In genomic region chr5:56322592-56322991, GRCh38 we compare ENCODE assay signal across 18 cellular contexts.
DNase-seq lines count a peak whose midpoint lies in the region; ATAC-seq and TF ChIP-seq lines count a peak whose summit lies in the region.
"Had no signal": no experiment of that assay in that cellular context is flagged by ENCODE, and none has a peak within 500 bp of the region (broad histone marks: within the 10 kb centered on the region; RNA-seq: fewer than 3 reads in every experiment).

No MANE protein-coding gene starts in this region.

- peak overlapping the region in 2 of 3 donors; percentile 67 to 84 for H3K27ac Mint-ChIP-seq in CD4-positive, CD25-positive, alpha-beta regulatory T cell
- H3K27ac Mint-ChIP-seq in T-helper 17 cell (peak overlapping the region; percentile 94), neural crest cell (ENCODE audit: unreplicated experiment) (peak overlapping the region; percentile 4)
- peak overlapping the region; percentile 70 for H3K27ac Mint-ChIP-seq in stimulated activated memory B cell treated with anti-CD40 and anti-IgM and Interleukin-4, amounts not matched to agents 10 μg/mL and 1 μg/mL and 100 μg/mL, for 72 hours
- H3K27ac Mint-ChIP-seq: CD14-positive monocyte; CD8-positive, alpha-beta T cell; GM23338 had no signal

- no peak for ATAC-seq in CD4-positive, CD25-positive, alpha-beta regulatory T cell (ENCODE audit: low read depth in 2 of 2)
- ATAC-seq in T-helper 17 cell (no peak), HG03439 (IDR thresholded peaks at IDR 0.05; ENCODE audit: unreplicated experiment) (no peak), GM19324 (IDR thresholded peaks at IDR 0.05; ENCODE audit: low FRiP score, unreplicated experiment) (no peak)
- ATAC-seq in stimulated activated memory B cell treated with anti-CD40 and anti-IgM and Interleukin-4, amounts not matched to agents 10 μg/mL and 1 μg/mL and 100 μg/mL, for 72 hours = no peak
- ATAC-seq: CD8-positive, alpha-beta T cell; GM23338 had no signal

- H3K4me1 Mint-ChIP-seq in CD4-positive, CD25-positive, alpha-beta regulatory T cell = peaks cover 4 to 77% (median 42%) of the 10 kb centered on the region in 4 donors
- H3K4me1 Mint-ChIP-seq in T-helper 17 cell (peaks cover 46% of the 10 kb centered on the region), neural crest cell (peaks cover 24% of the 10 kb centered on the region)
- peaks cover 52% of the 10 kb centered on the region for H3K4me1 Mint-ChIP-seq in stimulated activated memory B cell treated with anti-CD40 and anti-IgM and Interleukin-4, amounts not matched to agents 10 μg/mL and 1 μg/mL and 100 μg/mL, for 72 hours
- H3K4me1 Mint-ChIP-seq: GM23338 had no signal

- peaks cover 25% of the 10 kb centered on the region for H3K4me1 ChIP-seq in CD4-positive, CD25-positive, alpha-beta regulatory T cell (ENCODE audit: control insufficient read depth, insufficient read depth, low read length, poor library complexity, severe bottlenecking)

- no peak overlapping the region for H3K4me3 ChIP-seq in CD4-positive, CD25-positive, alpha-beta regulatory T cell (ENCODE audit: low read depth, low read length)
- H3K4me3 ChIP-seq: BLaER1, GM23338 had no signal

- no peaks in the 10 kb centered on the region for H3K9me3 Mint-ChIP-seq in CD4-positive, CD25-positive, alpha-beta regulatory T cell
- H3K9me3 Mint-ChIP-seq in neural crest cell = no peaks in the 10 kb centered on the region
- H3K9me3 Mint-ChIP-seq in stimulated activated memory B cell treated with anti-CD40 and anti-IgM and Interleukin-4, amounts not matched to agents 10 μg/mL and 1 μg/mL and 100 μg/mL, for 72 hours = no peaks in the 10 kb centered on the region
- H3K9me3 Mint-ChIP-seq: CD8-positive, alpha-beta T cell; GM23338 had no signal

- no peak overlapping the region for H3K27ac ChIP-seq in CD4-positive, CD25-positive, alpha-beta regulatory T cell (ENCODE audit: insufficient read depth, low read length, poor library complexity, severe bottlenecking)
- H3K27ac ChIP-seq: HL-60 had no signal

- H3K36me3 ChIP-seq in CD4-positive, CD25-positive, alpha-beta regulatory T cell (ENCODE audit: control insufficient read depth, insufficient read depth, low read length) = no peaks in the 10 kb centered on the region
- H3K36me3 ChIP-seq: BLaER1 had no signal

- no peaks in the 10 kb centered on the region for H3K27me3 ChIP-seq in CD4-positive, CD25-positive, alpha-beta regulatory T cell (ENCODE audit: control insufficient read depth, insufficient read depth, low read length)
- H3K27me3 ChIP-seq: BLaER1 had no signal

- no peaks in the 10 kb centered on the region for H3K9me3 ChIP-seq in CD4-positive, CD25-positive, alpha-beta regulatory T cell (ENCODE audit: control insufficient read depth in 2 of 2, low read length in 2 of 2)
- H3K9me3 ChIP-seq in T-helper 17 cell (ENCODE audit: control insufficient read depth, low read length, poor library complexity, severe bottlenecking) = no peaks in the 10 kb centered on the region
- H3K9me3 ChIP-seq: BLaER1 had no signal

- no peak overlapping the region for H3K4me3 Mint-ChIP-seq in CD4-positive, CD25-positive, alpha-beta regulatory T cell
- no peak overlapping the region for H3K4me3 Mint-ChIP-seq in T-helper 17 cell
- H3K4me3 Mint-ChIP-seq in neural crest cell = no peak overlapping the region
- no peak overlapping the region for H3K4me3 Mint-ChIP-seq in stimulated activated memory B cell treated with anti-CD40 and anti-IgM and Interleukin-4, amounts not matched to agents 10 μg/mL and 1 μg/mL and 100 μg/mL, for 72 hours
- H3K4me3 Mint-ChIP-seq: CD14-positive monocyte; CD8-positive, alpha-beta T cell; GM23338 had no signal

- no peaks in the 10 kb centered on the region for H3K36me3 Mint-ChIP-seq in CD4-positive, CD25-positive, alpha-beta regulatory T cell
- H3K36me3 Mint-ChIP-seq in T-helper 17 cell (ENCODE audit: low read depth) (no peaks in the 10 kb centered on the region), neural crest cell (ENCODE audit: low read depth) (no peaks in the 10 kb centered on the region)
- H3K36me3 Mint-ChIP-seq in stimulated activated memory B cell treated with anti-CD40 and anti-IgM and Interleukin-4, amounts not matched to agents 10 μg/mL and 1 μg/mL and 100 μg/mL, for 72 hours = no peaks in the 10 kb centered on the region
- H3K36me3 Mint-ChIP-seq: CD14-positive monocyte; CD8-positive, alpha-beta T cell had no signal

- no peaks in the 10 kb centered on the region for H3K27me3 Mint-ChIP-seq in CD4-positive, CD25-positive, alpha-beta regulatory T cell
- no peaks in the 10 kb centered on the region for H3K27me3 Mint-ChIP-seq in T-helper 17 cell
- no peaks in the 10 kb centered on the region for H3K27me3 Mint-ChIP-seq in neural crest cell (ENCODE audit: low read depth)
- H3K27me3 Mint-ChIP-seq in stimulated activated memory B cell treated with anti-CD40 and anti-IgM and Interleukin-4, amounts not matched to agents 10 μg/mL and 1 μg/mL and 100 μg/mL, for 72 hours = no peaks in the 10 kb centered on the region

- no peak for TF ChIP-seq CTCF in neural crest cell (conservative IDR thresholded peaks at IDR 0.05)

- DNase-seq in CD4-positive, CD25-positive, alpha-beta regulatory T cell = no peak
- DNase-seq in T-helper 17 cell (no peak), neural crest cell (ENCODE audit: low read depth, low spot score) (no peak), DMS114 treated with DMSO at 0.1 percent for 48 hours (lab: John Stamatoyannopoulos, UW; ENCODE audit: unreplicated experiment) (no peak)
- DNase-seq: 8988T; Calu3; CD8-positive, alpha-beta T cell; DMS53; DND-41; EL; HCEC 1CT had no signal

Comparison
In these comparisons a context has a peak if more than half of its experiments do, and no peak if none do; other contexts are left out.
1. H3K27ac Mint-ChIP-seq: peak in every context shown above with its lines; median percentile 94 in T-helper 17 cell; 76 in CD4-positive, CD25-positive, alpha-beta regulatory T cell; 70 in stimulated activated memory B cell treated with anti-CD40 and anti-IgM and Interleukin-4, amounts not matched to agents 10 μg/mL and 1 μg/mL and 100 μg/mL, for 72 hours; 4 in neural crest cell.